In genomic region chr4:142264961-142265360, GRCh38 we compare ENCODE assay signal across 1 cellular context.
A peak's percentile ranks its signal among the peaks of the same experiment; 100 is the strongest.
TF ChIP-seq lines count a peak whose summit lies in the region.

No MANE protein-coding gene starts in this region.

TF ChIP-seq in IMR-90, 13 proteins besides CTCF, POLR2A, EP300 and RAD21 (continued from another document):
- TF ChIP-seq USF2 (IDR thresholded peaks at IDR 0.05; ENCODE audit: low read depth, low read length), result peak; percentile 56; the same call in 1 of the 2 replicates
- 0 out of 2 replicates have a peak, but pooled peaks have one; percentile 72 for TF ChIP-seq CHD1 (IDR thresholded peaks at IDR 0.05; ENCODE audit: low read depth, low read length)
- no peak for TF ChIP-seq RFX5 (IDR thresholded peaks at IDR 0.05; ENCODE audit: low read depth, low read length)
- no peak for TF ChIP-seq MXI1 (IDR thresholded peaks at IDR 0.05; ENCODE audit: borderline replicate concordance, low read depth, low read length)
- peak; percentile 49; the same call in 1 of the 2 replicates for TF ChIP-seq CEBPB (IDR thresholded peaks at IDR 0.05; ENCODE audit: low read depth, low read length)
- TF ChIP-seq RCOR1 (IDR thresholded peaks at IDR 0.05; ENCODE audit: insufficient replicate concordance, low read length), result no peak
- TF ChIP-seq MAFK (IDR thresholded peaks at IDR 0.05; ENCODE audit: low read depth, low read length), result no peak
- TF ChIP-seq FOS (IDR thresholded peaks at IDR 0.05; ENCODE audit: low read depth, low read length), result peak; percentile 74
- peak; percentile 97 for TF ChIP-seq BHLHE40 (IDR thresholded peaks at IDR 0.05; ENCODE audit: low read depth, low read length)
- no peak for TF ChIP-seq SMC3 (IDR thresholded peaks at IDR 0.05; ENCODE audit: low read depth, low read length)
